In the genomic region with DNA sequence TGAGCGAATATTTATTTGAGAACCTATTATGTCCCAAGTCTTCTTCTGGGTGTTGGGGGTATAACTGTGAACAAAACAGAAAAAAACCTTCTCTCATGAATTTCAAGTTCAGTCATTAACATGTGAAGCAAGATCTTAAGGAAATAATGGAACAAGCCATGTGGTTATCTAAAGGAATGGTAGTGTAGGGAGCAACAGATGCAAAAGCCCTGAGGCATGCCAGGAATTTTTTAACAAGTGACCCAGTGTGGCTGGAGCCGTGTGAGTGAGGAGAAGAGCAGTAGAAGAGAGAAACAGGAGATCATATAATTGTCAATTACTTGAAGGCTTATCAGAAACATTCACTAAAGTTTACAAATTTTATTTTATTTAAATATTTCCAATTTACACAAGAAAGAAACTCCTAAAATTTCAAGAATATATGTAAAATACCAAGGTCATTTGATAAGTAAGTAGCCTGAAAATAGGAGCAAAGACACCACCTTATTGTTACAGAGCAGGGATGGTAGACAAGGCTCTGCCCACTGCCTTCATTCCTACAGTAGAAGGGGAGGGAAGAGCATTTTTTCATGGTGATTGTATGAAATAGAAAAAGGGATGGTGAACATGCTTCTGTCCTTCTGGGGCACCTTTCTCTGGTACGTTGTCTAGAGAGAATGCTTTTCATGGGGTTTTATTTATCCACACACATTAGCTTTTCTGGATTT, we compare ENCODE assay signal across 20 cellular contexts.
"Had no signal": no experiment of that assay in that cellular context is flagged by ENCODE, and none has a peak within 500 bp of the region (broad histone marks: within the 10 kb centered on the region; RNA-seq: fewer than 3 reads in every experiment).

No MANE protein-coding gene starts in this region.

- H3K4me1 Mint-ChIP-seq: activated naive CD8-positive, alpha-beta T cell treated with anti-CD3 and anti-CD28 coated beads for 36 hours; immature natural killer cell; naive B cell; neural crest cell had no signal

- H3K4me1 ChIP-seq: tibial artery had no signal

- H3K27me3 ChIP-seq: cardiac muscle cell, hepatocyte, tibial artery had no signal

- H3K79me2 ChIP-seq: hepatocyte had no signal

- H3K9me3 Mint-ChIP-seq: neural crest cell had no signal

- H3K36me3 Mint-ChIP-seq: activated naive CD8-positive, alpha-beta T cell treated with anti-CD3 and anti-CD28 coated beads for 36 hours; immature natural killer cell; naive B cell had no signal

- H3K4me3 Mint-ChIP-seq: activated naive CD8-positive, alpha-beta T cell treated with anti-CD3 and anti-CD28 coated beads for 36 hours; effector memory CD8-positive, alpha-beta T cell; immature natural killer cell; naive B cell; neural crest cell had no signal

- ATAC-seq: effector memory CD8-positive, alpha-beta T cell; left ventricle myocardium superior had no signal

- H3K27ac ChIP-seq: cardiac muscle cell, hepatocyte, tibial artery, WERI-Rb-1 had no signal

- DNase-seq: activated CD4-positive, alpha-beta T cell treated with anti-CD3 and anti-CD28 coated beads, Interleukin-2, amount 50 U/mL, for 4 hours; activated naive CD4-positive, alpha-beta T cell; activated naive CD8-positive, alpha-beta T cell treated with anti-CD3 and anti-CD28 coated beads for 36 hours; activated T-cell treated with anti-CD3 and anti-CD28 coated beads for 4 hours; amygdala; dermis blood vessel endothelial cell; effector memory CD8-positive, alpha-beta T cell; immature natural killer cell; left ventricle myocardium superior; naive B cell; stimulated activated CD4-positive, alpha-beta T cell treated with anti-CD3 and anti-CD28 coated beads, Interleukin-12 subunit alpha, Interleukin-12 subunit beta, amount 100 ng/mL, for 4 hours; stimulated activated CD4-positive, alpha-beta T cell treated with anti-CD3 and anti-CD28 coated beads, Interleukin-2, amount 100 ng/mL, for 24 hours; stimulated activated naive CD4-positive, alpha-beta T cell treated with Interleukin-2 at 50 U/mL for 16 hours; substantia nigra; tibial artery; WERI-Rb-1 had no signal

- H3K27me3 Mint-ChIP-seq: activated naive CD8-positive, alpha-beta T cell treated with anti-CD3 and anti-CD28 coated beads for 36 hours; effector memory CD8-positive, alpha-beta T cell; naive B cell; progenitor cell of endocrine pancreas had no signal

- H3K9me3 ChIP-seq: tibial artery had no signal

- H3K4me2 ChIP-seq: hepatocyte had no signal

- H3K27ac Mint-ChIP-seq: activated naive CD8-positive, alpha-beta T cell treated with anti-CD3 and anti-CD28 coated beads for 36 hours; effector memory CD8-positive, alpha-beta T cell; immature natural killer cell; naive B cell; progenitor cell of endocrine pancreas had no signal
